ENCODE assay signal across 8 cellular contexts in the genomic region with DNA sequence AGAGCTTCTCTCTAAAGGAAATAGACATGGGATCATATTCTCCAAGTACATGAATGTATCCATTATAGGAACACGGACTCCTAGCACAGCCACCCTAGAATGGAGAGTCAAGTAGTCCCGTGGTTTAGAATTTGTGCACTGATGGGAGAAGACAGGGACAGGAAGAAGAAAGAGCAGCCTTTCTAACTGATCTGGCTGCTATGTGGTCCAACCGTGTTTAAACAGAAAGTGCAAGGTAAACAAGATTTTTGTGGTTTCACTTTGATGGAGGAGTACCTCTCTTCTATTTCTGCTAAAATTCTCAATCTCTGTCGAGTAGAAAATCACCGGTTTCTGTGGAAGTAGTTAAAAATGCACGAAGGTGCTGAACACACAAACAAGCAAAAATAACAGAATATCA.
DNase-seq lines count a peak whose midpoint lies in the region; ATAC-seq, FAIRE-seq and TF ChIP-seq lines count a peak whose summit lies in the region.

No MANE protein-coding gene starts in this region.

- ATAC-seq in right lobe of liver = peak; percentile 33 to 55 (median 48)

- peak; percentile 2 to 4 for DNase-seq in activated CD4-positive, alpha-beta T cell treated with anti-CD3 and anti-CD28 coated beads for 4 hours
- no peak for DNase-seq in activated CD4-positive, alpha-beta T cell treated with anti-CD3 and anti-CD28 coated beads, Interleukin-2, amount 50 U/mL, for 48 hours
- DNase-seq in H54 (ENCODE audit: insufficient read length, low spot score) (no peak), NCI-H2029 (lab: John Stamatoyannopoulos, UW) (peak; percentile 20), right lobe of liver (no peak), amygdala (lab: John Stamatoyannopoulos, UW) (no peak), colonic mucosa (no peak), foreskin melanocyte (no peak)

- no peak for TF ChIP-seq CTCF in right lobe of liver (IDR thresholded peaks at IDR 0.05)
- TF ChIP-seq CTCF in colonic mucosa (IDR thresholded peaks at IDR 0.05) = no peak

- H3K36me3 ChIP-seq in right lobe of liver (no peaks in the 10 kb centered on the region), colonic mucosa (no peaks in the 10 kb centered on the region)

- no peak overlapping the region for H3K4me3 ChIP-seq in right lobe of liver
- H3K4me3 ChIP-seq in colonic mucosa = no peak overlapping the region

- TF ChIP-seq POLR2A in H54 (IDR thresholded peaks at IDR 0.05; ENCODE audit: low read depth, low read length) (no peak), right lobe of liver (IDR thresholded peaks at IDR 0.05) (no peak)

- H3K4me1 ChIP-seq in right lobe of liver (no peaks in the 10 kb centered on the region), colonic mucosa (no peaks in the 10 kb centered on the region)

- H3K27me3 ChIP-seq in right lobe of liver (no peaks in the 10 kb centered on the region), colonic mucosa (no peaks in the 10 kb centered on the region)

- intact Hi-C loops in right lobe of liver (cut with DNase I) = no loop called here
- intact Hi-C loops in colonic mucosa (cut with DNase I) = no loop called here

- H3K9me3 ChIP-seq in right lobe of liver = no peaks in the 10 kb centered on the region
- no peaks in the 10 kb centered on the region for H3K9me3 ChIP-seq in colonic mucosa

- no peak overlapping the region for H3K9ac ChIP-seq in colonic mucosa (ENCODE audit: low read depth in 2 of 2, low read length in 2 of 2)

- FAIRE-seq in H54 (lab: Jason Lieb, UNC) = peak; percentile 84

- H3K27ac ChIP-seq in right lobe of liver (no peak overlapping the region), colonic mucosa (no peak overlapping the region)

- 23% methylated on average over 6 of the region's 6 CpGs for WGBS in right lobe of liver (ENCODE audit: insufficient coverage, low coverage, low lambda C conversion rate, missing lambda C conversion rate)

Comparison
In these comparisons a context has a peak if more than half of its experiments do, and no peak if none do; other contexts are left out.
1. DNase-seq: peak in activated CD4-positive, alpha-beta T cell treated with anti-CD3 and anti-CD28 coated beads for 4 hours (2 of 2) and NCI-H2029 (single experiment); none in activated CD4-positive, alpha-beta T cell treated with anti-CD3 and anti-CD28 coated beads, Interleukin-2, amount 50 U/mL, for 48 hours (0 of 2), H54 (single experiment), right lobe of liver (0 of 3), amygdala (0 of 56), colonic mucosa (single experiment) and foreskin melanocyte (single experiment).